30 cellular contexts compared by ENCODE assay signal in the genomic region with DNA sequence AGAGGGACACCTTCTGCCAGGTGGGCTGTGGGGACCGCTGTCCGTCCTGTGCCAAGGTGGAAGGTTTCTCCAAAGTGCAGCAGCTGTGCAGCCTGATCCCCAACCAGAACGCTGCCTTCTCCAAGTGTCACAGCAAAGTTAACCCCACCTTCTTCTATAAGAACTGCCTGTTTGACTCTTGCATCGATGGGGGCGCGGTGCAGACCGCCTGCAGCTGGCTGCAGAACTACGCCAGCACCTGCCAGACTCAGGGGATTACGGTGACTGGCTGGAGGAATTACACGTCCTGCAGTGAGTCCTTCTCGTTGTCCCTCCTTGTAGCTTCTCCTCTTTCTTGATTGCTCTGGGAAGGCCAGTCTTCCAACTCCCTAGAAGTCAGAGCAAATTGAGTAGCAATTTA.
"Had no signal": no experiment of that assay in that cellular context is flagged by ENCODE, and none has a peak within 500 bp of the region (broad histone marks: within the 10 kb centered on the region; RNA-seq: fewer than 3 reads in every experiment).

No MANE protein-coding gene starts in this region.

- H3K27ac ChIP-seq: neural progenitor cell, neutrophil, ovary, parathyroid adenoma, psoas muscle, right lobe of liver, sigmoid colon, stomach, thoracic aorta, thyroid gland, tibial nerve, upper lobe of left lung, uterus had no signal

- H2AFZ ChIP-seq: neural progenitor cell, parathyroid adenoma had no signal

- H3K9me3 Mint-ChIP-seq: naive thymus-derived CD4-positive, alpha-beta T cell; natural killer cell; neural progenitor cell; stimulated activated effector memory CD8-positive, alpha-beta T cell treated with anti-CD3 and anti-CD28 coated beads, Interleukin-12 subunit alpha, Interleukin-12 subunit beta, amount 100 ng/mL, for 72 hours; stimulated activated naive B cell treated with anti-CD40 and anti-IgM and Interleukin-4, amounts not matched to agents 10 μg/mL and 1 μg/mL and 100 μg/mL, for 72 hours; stimulated activated naive CD8-positive, alpha-beta T cell treated with anti-CD3 and anti-CD28 coated beads, Interleukin-15, Interleukin-2, amounts not matched to agents 100 ng/mL and 50 ng/mL, for 24 hours had no signal

- ATAC-seq: naive thymus-derived CD4-positive, alpha-beta T cell; natural killer cell; psoas muscle; right cardiac atrium; right lobe of liver; stimulated activated effector memory CD8-positive, alpha-beta T cell treated with anti-CD3 and anti-CD28 coated beads, Interleukin-12 subunit alpha, Interleukin-12 subunit beta, amount 100 ng/mL, for 72 hours; stimulated activated naive B cell treated with anti-CD40 and anti-IgM and Interleukin-4, amounts not matched to agents 10 μg/mL and 1 μg/mL and 100 μg/mL, for 72 hours had no signal

- H3K4me1 ChIP-seq: neural progenitor cell, parathyroid adenoma, psoas muscle, right lobe of liver, sigmoid colon, stomach, thyroid gland, tibial nerve, upper lobe of left lung, uterus had no signal

- H3K79me2 ChIP-seq: parathyroid adenoma had no signal

- H3K27me3 ChIP-seq: neural progenitor cell, neutrophil, ovary, right lobe of liver, sigmoid colon, stomach, thyroid gland, tibial nerve, upper lobe of left lung, uterus had no signal

- H3K9ac ChIP-seq: neural progenitor cell, parathyroid adenoma had no signal

- H3K36me3 ChIP-seq: neural progenitor cell, neutrophil, ovary, right lobe of liver, sigmoid colon, thoracic aorta, thyroid gland, upper lobe of left lung, uterus had no signal

- DNase-seq: naive thymus-derived CD4-positive, alpha-beta T cell; natural killer cell; nucleus accumbens; ovary; posterior cingulate gyrus; psoas muscle; right cardiac atrium; right lobe of liver; sigmoid colon; small intestine; stimulated activated CD4-positive, alpha-beta T cell treated with anti-CD3 and anti-CD28 coated beads, Interleukin-15, amount 100 ng/mL, for 24 hours; stimulated activated CD4-positive, alpha-beta T cell treated with anti-CD3 and anti-CD28 coated beads, Interleukin-2, amount 100 ng/mL, for 24 hours; stimulated activated CD4-positive, alpha-beta T cell treated with anti-CD3 and anti-CD28 coated beads, Interleukin-2, amount 100 ng/mL, for 48 hours; stimulated activated CD4-positive, alpha-beta T cell treated with anti-CD3 and anti-CD28 coated beads, Interleukin-4, amount 100 ng/mL, for 24 hours; stimulated activated naive B cell treated with anti-CD40 and anti-IgM and Interleukin-4, amounts not matched to agents 10 μg/mL and 1 μg/mL and 100 μg/mL, for 72 hours; stimulated activated naive CD4-positive, alpha-beta T cell treated with Interleukin-2 at 50 U/mL for 16 hours; stomach; thyroid gland; trophoblast cell; uterus had no signal

- H3K9me3 ChIP-seq: neutrophil, ovary, psoas muscle, right lobe of liver, sigmoid colon, stomach, thoracic aorta, thyroid gland, tibial nerve, upper lobe of left lung, uterus had no signal

- H3K4me2 ChIP-seq: neural progenitor cell had no signal

- H3K36me3 Mint-ChIP-seq: natural killer cell; stimulated activated effector memory CD8-positive, alpha-beta T cell treated with anti-CD3 and anti-CD28 coated beads, Interleukin-12 subunit alpha, Interleukin-12 subunit beta, amount 100 ng/mL, for 72 hours had no signal

- H3K4me3 ChIP-seq: neural progenitor cell, ovary, psoas muscle, right lobe of liver, sigmoid colon, stomach, thoracic aorta, thyroid gland, tibial nerve, upper lobe of left lung, uterus had no signal

- H3K4me1 Mint-ChIP-seq: naive thymus-derived CD4-positive, alpha-beta T cell; natural killer cell; stimulated activated effector memory CD8-positive, alpha-beta T cell treated with anti-CD3 and anti-CD28 coated beads, Interleukin-12 subunit alpha, Interleukin-12 subunit beta, amount 100 ng/mL, for 72 hours; stimulated activated naive B cell treated with anti-CD40 and anti-IgM and Interleukin-4, amounts not matched to agents 10 μg/mL and 1 μg/mL and 100 μg/mL, for 72 hours had no signal

- H3K4me3 Mint-ChIP-seq: naive thymus-derived CD4-positive, alpha-beta T cell; natural killer cell; nephron; neural progenitor cell; stimulated activated effector memory CD8-positive, alpha-beta T cell treated with anti-CD3 and anti-CD28 coated beads, Interleukin-12 subunit alpha, Interleukin-12 subunit beta, amount 100 ng/mL, for 72 hours; stimulated activated naive B cell treated with anti-CD40 and anti-IgM and Interleukin-4, amounts not matched to agents 10 μg/mL and 1 μg/mL and 100 μg/mL, for 72 hours; stimulated activated naive CD8-positive, alpha-beta T cell treated with anti-CD3 and anti-CD28 coated beads, Interleukin-15, Interleukin-2, amounts not matched to agents 100 ng/mL and 50 ng/mL, for 24 hours had no signal

- H3K27me3 Mint-ChIP-seq: stimulated activated naive CD8-positive, alpha-beta T cell treated with anti-CD3 and anti-CD28 coated beads, Interleukin-15, Interleukin-2, amounts not matched to agents 100 ng/mL and 50 ng/mL, for 24 hours had no signal

- H3K27ac Mint-ChIP-seq: naive thymus-derived CD4-positive, alpha-beta T cell; natural killer cell; nephron; neural progenitor cell; progenitor cell of endocrine pancreas; stimulated activated effector memory CD8-positive, alpha-beta T cell treated with anti-CD3 and anti-CD28 coated beads, Interleukin-12 subunit alpha, Interleukin-12 subunit beta, amount 100 ng/mL, for 72 hours; stimulated activated naive B cell treated with anti-CD40 and anti-IgM and Interleukin-4, amounts not matched to agents 10 μg/mL and 1 μg/mL and 100 μg/mL, for 72 hours; stimulated activated naive CD8-positive, alpha-beta T cell treated with anti-CD3 and anti-CD28 coated beads, Interleukin-15, Interleukin-2, amounts not matched to agents 100 ng/mL and 50 ng/mL, for 24 hours had no signal
